In genomic region chr16:813916-814412, GRCh38 we compare ENCODE assay signal across 1 cellular context.
TF ChIP-seq lines count a peak whose summit lies in the region.

No MANE protein-coding gene starts in this region.

TF ChIP-seq in HCT116, 20 proteins besides CTCF, POLR2A, EP300 and RAD21 (continued from another document):
- TF ChIP-seq ZBTB33 (IDR thresholded peaks at IDR 0.05; ENCODE audit: extremely low read depth, insufficient replicate concordance, low read length) (no peak), REST (IDR thresholded peaks at IDR 0.05; ENCODE audit: low read depth) (no peak), MAX (IDR thresholded peaks at IDR 0.05) (no peak), EZH2 (IDR thresholded peaks at IDR 0.05) (no peak), ATF3 (IDR thresholded peaks at IDR 0.05) (no peak)
